In the genomic region with DNA sequence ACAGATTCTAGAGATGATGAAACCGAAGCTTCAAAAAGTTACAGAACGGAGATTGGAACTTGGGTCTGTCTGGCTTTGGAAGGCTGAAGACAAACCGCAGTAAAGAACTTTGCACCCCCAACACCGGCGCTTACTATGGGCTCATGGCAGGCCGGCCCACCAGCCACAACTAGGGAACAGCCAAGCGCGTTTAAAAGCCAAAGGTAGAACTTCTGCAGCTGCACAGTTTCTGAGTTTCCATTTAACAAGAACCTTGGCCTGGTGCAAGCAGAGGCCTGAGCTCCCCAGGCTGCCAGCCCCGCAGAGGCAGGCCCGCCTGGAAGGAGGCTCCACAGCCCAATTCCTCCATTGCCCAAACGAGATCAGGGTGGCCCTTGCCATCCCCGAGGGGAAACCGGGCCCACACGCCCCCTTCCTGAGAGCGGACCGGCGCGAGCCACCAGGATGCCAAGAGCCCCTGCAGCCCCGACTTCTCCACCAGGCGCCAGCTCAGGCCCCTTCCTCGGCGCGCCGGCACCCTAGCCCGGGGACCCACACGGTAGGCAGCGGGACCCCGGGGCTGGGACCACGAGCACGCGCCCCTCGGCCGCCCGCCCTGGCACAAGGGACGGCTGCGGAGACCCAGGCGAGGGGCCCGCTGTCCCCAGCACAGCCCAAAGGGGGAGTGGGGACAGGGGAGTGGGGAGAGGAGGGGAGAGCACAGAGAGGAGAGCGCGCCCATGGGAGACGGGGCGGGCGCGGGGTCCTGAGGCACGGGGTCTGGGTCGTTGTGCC, we compare ENCODE assay signal across 8 cellular contexts. TPM values are rescaled to one million over a fixed set of nuclear protein-coding genes. Genes with fewer than 3 reads are reported as not detected.
A peak's percentile ranks its signal among the peaks of the same experiment; 100 is the strongest.
DNase-seq lines count a peak whose midpoint lies in the region; ATAC-seq and TF ChIP-seq lines count a peak whose summit lies in the region.

No MANE protein-coding gene starts in this region.

- TF ChIP-seq CTCF in GM06990 (IDR thresholded peaks at IDR 0.05; ENCODE audit: insufficient read depth, low read length, poor library complexity, severe bottlenecking) (no peak), retinal pigment epithelial cell (conservative IDR thresholded peaks at IDR 0.05; ENCODE audit: low read depth, low read length) (peak; percentile 6)

- H3K27ac ChIP-seq in KOPT-K1 (ENCODE audit: low read depth, low read length, poor library complexity, severe bottlenecking), result peak overlapping the region; percentile 72

- DNase-seq in GM06990 (ENCODE audit: extremely low read depth, insufficient read length) (peak; percentile 52), left cardiac atrium (no peak), retinal pigment epithelial cell (ENCODE audit: low read depth) (no peak), kidney glomerular epithelial cell (lab: John Stamatoyannopoulos, UW) (no peak), COLO829 (ENCODE audit: low spot score) (no peak)
- peak; percentile 8 for DNase-seq in activated effector memory CD4-positive, alpha-beta T cell treated with Interleukin-2 at 50 U/mL for 16 hours

- peak; percentile 37 for ATAC-seq in GM21737 (IDR thresholded peaks at IDR 0.05; ENCODE audit: unreplicated experiment)
- ATAC-seq in left cardiac atrium, result peak; percentile 45 to 52

- intact Hi-C loops in left cardiac atrium (cut with DNase I), result no loop called here

- no peaks in the 10 kb centered on the region for H3K27me3 ChIP-seq in GM06990 (replicated peaks; ENCODE audit: control insufficient read depth, insufficient read depth, low read length)

- H3K36me3 ChIP-seq in GM06990 (ENCODE audit: control insufficient read depth, insufficient read depth, low read length), result peaks cover 25% of the 10 kb centered on the region
- H3K36me3 ChIP-seq in KOPT-K1 (ENCODE audit: insufficient read depth, low read length), result peaks cover 68% of the 10 kb centered on the region

- no peaks in the 10 kb centered on the region for H3K9me3 ChIP-seq in KOPT-K1 (ENCODE audit: insufficient read depth, low read length, poor library complexity, severe bottlenecking)

- H3K4me3 ChIP-seq in GM06990 (replicated peaks; ENCODE audit: low read depth, low read length), result peak overlapping the region; percentile 85
- peak overlapping the region; percentile 82 for H3K4me3 ChIP-seq in retinal pigment epithelial cell (ENCODE audit: low read length)

RNA-seq across cellular contexts. Expression of a gene that starts 0.6 kb away (rescaled TPM):
- total RNA-seq in left cardiac atrium, result 10 to 100 TPM; 18.9 to 24.9 TPM

RNA-seq across cellular contexts. Expression of a gene that starts 9.8 kb away (rescaled TPM):
- total RNA-seq in left cardiac atrium, result 10 to 100 TPM; 18.9 TPM

RNA-seq across cellular contexts. Expression of a gene that starts 9.8 kb away (rescaled TPM):
- total RNA-seq in left cardiac atrium, result 10 to 100 TPM; 15.4 to 15.8 TPM

Comparison
In these comparisons a context has a peak if more than half of its experiments do, and no peak if none do; other contexts are left out.
1. DNase-seq: peak in GM06990 (single experiment) and activated effector memory CD4-positive, alpha-beta T cell treated with Interleukin-2 at 50 U/mL for 16 hours (single experiment); none in left cardiac atrium (single experiment), retinal pigment epithelial cell (single experiment), kidney glomerular epithelial cell (single experiment) and COLO829 (single experiment).